In the genomic region with DNA sequence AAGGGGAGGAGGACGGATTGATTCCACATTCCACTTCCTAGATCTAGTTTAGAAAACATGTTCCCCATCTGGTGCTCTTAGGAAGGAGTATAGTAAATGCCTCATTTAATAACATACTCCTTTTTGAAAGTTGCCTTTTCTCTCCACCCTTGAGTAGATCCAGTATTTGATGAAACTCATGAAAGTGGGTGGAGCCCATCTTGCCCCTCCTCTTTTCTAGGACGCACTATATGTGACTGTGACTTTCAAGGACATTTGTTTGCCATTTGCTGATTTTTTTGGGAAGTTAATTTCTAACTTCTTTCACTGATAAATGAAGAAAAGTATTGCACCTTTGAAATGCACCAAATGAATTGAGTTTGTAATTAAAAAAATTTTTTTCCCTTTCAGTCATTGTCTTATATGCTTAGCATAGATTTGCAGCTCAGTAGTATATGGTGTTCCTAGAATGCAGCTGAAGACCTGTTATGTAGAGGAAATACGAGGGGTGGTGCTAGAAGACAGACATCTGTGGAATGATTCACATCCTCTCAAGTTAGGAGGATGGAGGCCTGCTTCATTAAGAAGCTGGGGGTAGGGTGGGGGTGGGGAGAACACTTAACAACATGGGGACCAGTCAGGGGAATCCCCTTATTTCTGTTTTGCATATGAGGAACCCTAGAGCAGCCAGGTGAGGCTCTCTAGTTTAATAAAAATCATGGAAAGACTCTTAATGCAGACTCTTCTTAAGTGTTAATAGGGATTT, we compare ENCODE assay signal across 8 cellular contexts. TPM values are rescaled to one million over a fixed set of nuclear protein-coding genes. Genes with fewer than 3 reads are reported as not detected.
DNase-seq lines count a peak whose midpoint lies in the region; ATAC-seq and TF ChIP-seq lines count a peak whose summit lies in the region.
"Not testable (repeated sequence)": the region's sequence is repeated elsewhere in the genome, so short reads cannot be mapped to it uniquely, and the experiment has no call there.

No MANE protein-coding gene starts in this region.

- DNase-seq in GM12865 (ENCODE audit: low read depth) = peak; percentile 82
- peak; percentile 86 for DNase-seq in HT1080 (ENCODE audit: low read depth)
- DNase-seq in RWPE2 (ENCODE audit: low spot score) = not testable (repeated sequence)
- DNase-seq in activated CD4-positive, alpha-beta T cell treated with anti-CD3 and anti-CD28 coated beads, Interleukin-2, amount 50 U/mL, for 48 hours = peak; percentile 40 to 48
- DNase-seq in amniotic epithelial cell (ENCODE audit: low read depth) = peak; percentile 62
- DNase-seq in fibroblast of villous mesenchyme (ENCODE audit: low read depth) = peak; percentile 34
- peak; percentile 42 for DNase-seq in stimulated activated naive CD8-positive, alpha-beta T cell treated with anti-CD3 and anti-CD28 coated beads, Interleukin-15, Interleukin-2, amounts not matched to agents 100 U/mL and 50 U/mL, for 24 hours

- peaks cover 89% of the 10 kb centered on the region for H3K36me3 ChIP-seq in RWPE2 (ENCODE audit: low read depth)
- peaks cover 83% of the 10 kb centered on the region for H3K36me3 ChIP-seq in neutrophil

- peak; percentile 89 for ATAC-seq in RWPE2 (ENCODE audit: low read depth)
- ATAC-seq in stimulated activated naive CD8-positive, alpha-beta T cell treated with anti-CD3 and anti-CD28 coated beads, Interleukin-15, Interleukin-2, amounts not matched to agents 100 U/mL and 50 U/mL, for 24 hours = peak; percentile 96

- not testable (repeated sequence) for H3K9me3 ChIP-seq in RWPE2 (ENCODE audit: severe bottlenecking); neutrophil

- H3K4me3 ChIP-seq in GM12865 (ENCODE audit: low read depth, low read length); RWPE2 (ENCODE audit: severe bottlenecking); fibroblast of villous mesenchyme (ENCODE audit: low read depth, low read length); neutrophil (ENCODE audit: low read depth in 1 of 2, low read length in 1 of 2): not testable (repeated sequence)

- not testable (repeated sequence) for H3K27me3 ChIP-seq in RWPE2 (ENCODE audit: insufficient read depth, poor library complexity, severe bottlenecking); neutrophil

- H3K4me1 ChIP-seq in RWPE2 (ENCODE audit: insufficient read depth, poor library complexity, severe bottlenecking) (peaks cover 39% of the 10 kb centered on the region), neutrophil (ENCODE audit: control insufficient read depth in 1 of 2, insufficient read depth in 1 of 2, low read depth in 1 of 2, low read length in 1 of 2) (peaks cover 46 to 55% of the 10 kb centered on the region in 2 experiments)

- H3K27ac ChIP-seq in RWPE2 (ENCODE audit: poor library complexity, severe bottlenecking) (peak overlapping the region; percentile 41), neutrophil (peak overlapping the region; percentile 23)

- TF ChIP-seq CTCF in GM12865 (IDR thresholded peaks at IDR 0.05; ENCODE audit: insufficient read depth, low read depth, low read length, missing control alignments); fibroblast of villous mesenchyme (IDR thresholded peaks at IDR 0.05; ENCODE audit: insufficient read depth, low read depth, low read length); neutrophil (IDR thresholded peaks at IDR 0.05): not testable (repeated sequence)
- peak; percentile 21 for TF ChIP-seq CTCF in RWPE2 (IDR thresholded peaks at IDR 0.05; ENCODE audit: poor library complexity, severe bottlenecking)

RNA-seq across cellular contexts. Expression of gene CDC42, which starts 39.7 kb away (rescaled TPM):
- total RNA-seq in HT1080 (2014; rRNA removed; shearing (Covaris generic)) = 285 and 338 TPM in 2 replicates
- polyA plus RNA-seq in HT1080 (2015; cell fraction: cytosol; rRNA removed) = 232 and 245 TPM in 2 replicates
- 204 and 253 TPM in 2 replicates for polyA plus RNA-seq in HT1080 (2015; cell fraction: nucleus; rRNA removed)
- total RNA-seq in fibroblast of villous mesenchyme = 348 and 598 TPM in 2 replicates

RNA-seq across cellular contexts. Expression of gene WNT4, which starts 50.7 kb away (rescaled TPM):
- 1.1 TPM in 1 of 2 replicates, not detected in the other for total RNA-seq in HT1080 (2014; rRNA removed; shearing (Covaris generic))
- not detected in 2 replicates for polyA plus RNA-seq in HT1080 (2015; cell fraction: cytosol; rRNA removed)
- polyA plus RNA-seq in HT1080 (2015; cell fraction: nucleus; rRNA removed) = 0.35 TPM in 1 of 2 replicates, not detected in the other
- 0.43 and 0.64 TPM in 2 replicates for total RNA-seq in fibroblast of villous mesenchyme
